Comparison of ENCODE assay signal across 28 cellular contexts in the genomic region with DNA sequence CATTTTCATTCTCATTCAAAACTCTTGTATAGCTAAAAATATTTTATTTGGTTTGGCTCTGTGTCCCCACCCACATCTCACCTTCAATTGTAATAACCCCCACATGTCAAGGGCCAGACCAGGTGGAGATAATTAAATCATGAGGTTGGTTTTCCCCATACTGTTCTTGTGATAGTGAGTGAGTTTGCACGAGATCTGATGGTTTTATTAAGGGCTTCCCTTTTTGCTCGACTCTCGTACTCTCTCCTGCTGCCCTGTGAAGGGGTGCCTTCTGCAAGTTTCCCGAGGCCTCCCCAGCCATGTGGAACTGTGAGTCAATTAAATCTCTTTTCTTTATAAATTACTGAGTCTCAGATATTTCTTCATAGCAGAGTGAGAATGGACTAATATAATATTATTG.
"Had no signal": no experiment of that assay in that cellular context is flagged by ENCODE, and none has a peak within 500 bp of the region (broad histone marks: within the 10 kb centered on the region; RNA-seq: fewer than 3 reads in every experiment).

No MANE protein-coding gene starts in this region.

- H3K36me3 ChIP-seq: colonic mucosa, esophagus muscularis mucosa, esophagus squamous epithelium, gastrocnemius medialis, gastroesophageal sphincter, heart left ventricle, heart right ventricle had no signal

- FAIRE-seq: colon, endometrium, endothelial cell of umbilical vein, frontal cortex had no signal

- ATAC-seq: effector memory CD8-positive, alpha-beta T cell; esophagus mucosa; foreskin keratinocyte; gastrocnemius medialis; gastroesophageal sphincter; heart left ventricle; heart right ventricle had no signal

- H3K27ac ChIP-seq: colonic mucosa, coronary artery, dorsolateral prefrontal cortex, epithelial cell of prostate, esophagus muscularis mucosa, esophagus squamous epithelium, foreskin keratinocyte, gastrocnemius medialis, gastroesophageal sphincter, heart left ventricle, heart right ventricle had no signal

- DNase-seq: colonic mucosa; cortex of kidney; dermis blood vessel endothelial cell; dorsolateral prefrontal cortex; effector CD4-positive, alpha-beta T cell; effector CD8-positive, alpha-beta T cell; effector memory CD4-positive, alpha-beta T cell; effector memory CD8-positive, alpha-beta T cell; endodermal cell; erythroblast; esophagus squamous epithelium; foreskin fibroblast; foreskin keratinocyte; foreskin melanocyte; gastrocnemius medialis; glutamatergic neuron; head of caudate nucleus; heart left ventricle; heart right ventricle had no signal

- H3K4me1 ChIP-seq: colonic mucosa, esophagus muscularis mucosa, esophagus squamous epithelium, foreskin keratinocyte, gastrocnemius medialis, gastroesophageal sphincter, heart left ventricle, heart right ventricle had no signal

- H3K27me3 ChIP-seq: colonic mucosa, dorsolateral prefrontal cortex, esophagus muscularis mucosa, esophagus squamous epithelium, foreskin keratinocyte, gastrocnemius medialis, gastroesophageal sphincter, heart left ventricle, heart right ventricle had no signal

- H3K4me3 ChIP-seq: colonic mucosa, coronary artery, dorsolateral prefrontal cortex, esophagus muscularis mucosa, esophagus squamous epithelium, gastrocnemius medialis, gastroesophageal sphincter, heart left ventricle, heart right ventricle had no signal

- H3K9me3 ChIP-seq: colonic mucosa, esophagus muscularis mucosa, esophagus squamous epithelium, gastrocnemius medialis, gastroesophageal sphincter, heart left ventricle, heart right ventricle had no signal
